18 cellular contexts compared by ENCODE assay signal in the genomic region with DNA sequence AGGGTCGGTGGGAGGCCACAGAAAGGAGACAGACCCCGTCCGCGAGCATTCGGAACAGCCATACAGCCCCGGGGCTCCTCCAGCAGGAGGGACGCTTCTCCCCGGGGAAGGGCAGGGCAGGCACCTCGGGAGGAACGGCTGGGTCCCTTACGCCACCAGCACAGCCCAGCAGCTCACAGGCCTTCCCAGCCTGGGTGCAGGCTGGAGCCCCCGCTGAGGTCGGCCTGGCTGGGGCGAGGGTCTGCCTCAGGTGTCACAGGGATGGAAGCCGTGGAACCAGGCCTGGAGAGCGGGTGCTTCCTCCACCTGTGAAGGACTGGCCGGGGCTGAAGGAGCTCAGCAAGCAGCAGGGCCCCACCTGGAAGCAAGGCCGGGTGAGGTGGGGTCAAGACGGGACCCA.
DNase-seq lines count a peak whose midpoint lies in the region; ATAC-seq, FAIRE-seq and TF ChIP-seq lines count a peak whose summit lies in the region.
"Had no signal": no experiment of that assay in that cellular context is flagged by ENCODE, and none has a peak within 500 bp of the region (broad histone marks: within the 10 kb centered on the region; RNA-seq: fewer than 3 reads in every experiment).

No MANE protein-coding gene starts in this region.

- TF ChIP-seq CTCF in HEK293 (tag by site-specific recombination; IDR thresholded peaks at IDR 0.05), result no peak
- no peak for TF ChIP-seq CTCF in kidney (IDR thresholded peaks at IDR 0.05; ENCODE audit: borderline replicate concordance, extremely low read depth, insufficient read depth)

- H3K4me1 Mint-ChIP-seq in activated naive CD8-positive, alpha-beta T cell treated with anti-CD3 and anti-CD28 coated beads, Interleukin-2, amount 10 ng/mL, durations not matched to agents 7 days and 5 days, result no peaks in the 10 kb centered on the region
- H3K4me1 Mint-ChIP-seq in activated naive CD8-positive, alpha-beta T cell treated with anti-CD3 and anti-CD28 coated beads, Interleukin-2, amount 50 U/mL, for 24 hours, result no peaks in the 10 kb centered on the region

- CTCF ChIA-PET in HEK293 (lab: Yijun Ruan, JAX), result no interaction called here

- H3K36me3 ChIP-seq in HEK293 (ENCODE audit: control insufficient read depth in 2 of 2, insufficient read depth in 1 of 2, low read length in 2 of 2), result no peaks in the 10 kb centered on the region
- H3K36me3 ChIP-seq in kidney (ENCODE audit: control insufficient read depth in 1 of 2, insufficient read depth in 2 of 2, low read length in 2 of 2), result no peaks in the 10 kb centered on the region
- H3K36me3 ChIP-seq: BLaER1 treated with 17β-estradiol and CSF1 and Interleukin-3, amounts not matched to agents 10 nM and 100 nM had no signal

- no peaks in the 10 kb centered on the region for H3K36me3 Mint-ChIP-seq in activated naive CD8-positive, alpha-beta T cell treated with anti-CD3 and anti-CD28 coated beads, Interleukin-2, amount 10 ng/mL, durations not matched to agents 7 days and 5 days
- H3K36me3 Mint-ChIP-seq in activated naive CD8-positive, alpha-beta T cell treated with anti-CD3 and anti-CD28 coated beads, Interleukin-2, amount 50 U/mL, for 24 hours (ENCODE audit: low read depth), result no peaks in the 10 kb centered on the region

- H3K27ac Mint-ChIP-seq in activated naive CD8-positive, alpha-beta T cell treated with anti-CD3 and anti-CD28 coated beads, Interleukin-2, amount 10 ng/mL, durations not matched to agents 7 days and 5 days, result no peak overlapping the region
- no peak overlapping the region for H3K27ac Mint-ChIP-seq in activated naive CD8-positive, alpha-beta T cell treated with anti-CD3 and anti-CD28 coated beads, Interleukin-2, amount 50 U/mL, for 24 hours
- H3K27ac Mint-ChIP-seq: CD4-positive, alpha-beta T cell had no signal

- no peaks in the 10 kb centered on the region for H3K9me3 Mint-ChIP-seq in activated naive CD8-positive, alpha-beta T cell treated with anti-CD3 and anti-CD28 coated beads, Interleukin-2, amount 10 ng/mL, durations not matched to agents 7 days and 5 days
- no peaks in the 10 kb centered on the region for H3K9me3 Mint-ChIP-seq in activated naive CD8-positive, alpha-beta T cell treated with anti-CD3 and anti-CD28 coated beads, Interleukin-2, amount 50 U/mL, for 24 hours
- H3K9me3 Mint-ChIP-seq: CD4-positive, alpha-beta T cell had no signal

- FAIRE-seq in kidney (lab: Jason Lieb, UNC), result no peak
- FAIRE-seq: GM12878, GM18507 had no signal

- H3K9me3 ChIP-seq in HEK293 (ENCODE audit: control insufficient read depth, insufficient read depth, low read depth, low read length), result no peaks in the 10 kb centered on the region
- no peaks in the 10 kb centered on the region for H3K9me3 ChIP-seq in kidney (ENCODE audit: control insufficient read depth in 1 of 2, low read length in 2 of 2)
- H3K9me3 ChIP-seq: BLaER1 treated with 17β-estradiol and CSF1 and Interleukin-3, amounts not matched to agents 10 nM and 100 nM had no signal

- no peak overlapping the region for H3K27ac ChIP-seq in HEK293 (ENCODE audit: extremely low read depth, low read depth, low read length)
- no peak overlapping the region for H3K27ac ChIP-seq in kidney (ENCODE audit: low read depth in 2 of 2, low read length in 2 of 2)
- no peak overlapping the region for H3K27ac ChIP-seq in caudate nucleus (ENCODE audit: low read depth, low read length)
- H3K27ac ChIP-seq: 22Rv1; BLaER1 treated with 17β-estradiol and CSF1 and Interleukin-3, amounts not matched to agents 10 nM and 100 nM had no signal

- H3K9ac ChIP-seq in kidney (ENCODE audit: low read length in 2 of 2), result no peak overlapping the region
- H3K9ac ChIP-seq: BLaER1 treated with 17β-estradiol and CSF1 and Interleukin-3, amounts not matched to agents 10 nM and 100 nM had no signal

- H3K4me1 ChIP-seq in HEK293 (ENCODE audit: control insufficient read depth, insufficient read depth, low read length), result no peaks in the 10 kb centered on the region
- H3K4me1 ChIP-seq in kidney (ENCODE audit: control insufficient read depth in 1 of 2, insufficient read depth in 1 of 2, low read depth in 1 of 2, low read length in 2 of 2), result no peaks in the 10 kb centered on the region

- intact Hi-C loops in kidney (cut with DNase I) (no loop called here), posterior vena cava (cut with DNase I) (no loop called here)

- no peak overlapping the region for H3K4me3 Mint-ChIP-seq in activated naive CD8-positive, alpha-beta T cell treated with anti-CD3 and anti-CD28 coated beads, Interleukin-2, amount 10 ng/mL, durations not matched to agents 7 days and 5 days
- H3K4me3 Mint-ChIP-seq in activated naive CD8-positive, alpha-beta T cell treated with anti-CD3 and anti-CD28 coated beads, Interleukin-2, amount 50 U/mL, for 24 hours, result no peak overlapping the region
- H3K4me3 Mint-ChIP-seq: CD4-positive, alpha-beta T cell had no signal

- DNase-seq in activated naive CD8-positive, alpha-beta T cell treated with anti-CD3 and anti-CD28 coated beads, Interleukin-2, amount 10 ng/mL, durations not matched to agents 7 days and 5 days, result peak; percentile 20
- DNase-seq in activated naive CD8-positive, alpha-beta T cell treated with anti-CD3 and anti-CD28 coated beads, Interleukin-2, amount 50 U/mL, for 24 hours, result no peak
- DNase-seq in kidney (peak; percentile 57), posterior vena cava (ENCODE audit: low spot score) (peak; percentile 59), caudate nucleus (lab: John Stamatoyannopoulos, UW) (no peak), NCI-H1694 (lab: John Stamatoyannopoulos, UW) (no peak), NCI-H2107 treated with DMSO at 0.1 percent for 48 hours (lab: John Stamatoyannopoulos, UW; ENCODE audit: unreplicated experiment) (no peak)
- DNase-seq: AML-193; Calu3; CD4-positive, alpha-beta T cell; DMS 273 treated with DMSO at 0.1 percent for 48 hours; GOT3 had no signal

- H3K27me3 Mint-ChIP-seq in activated naive CD8-positive, alpha-beta T cell treated with anti-CD3 and anti-CD28 coated beads, Interleukin-2, amount 10 ng/mL, durations not matched to agents 7 days and 5 days, result no peaks in the 10 kb centered on the region
- no peaks in the 10 kb centered on the region for H3K27me3 Mint-ChIP-seq in activated naive CD8-positive, alpha-beta T cell treated with anti-CD3 and anti-CD28 coated beads, Interleukin-2, amount 50 U/mL, for 24 hours
- H3K27me3 Mint-ChIP-seq: CD4-positive, alpha-beta T cell had no signal

- POLR2A ChIA-PET in activated naive CD8-positive, alpha-beta T cell treated with anti-CD3 and anti-CD28 coated beads, Interleukin-2, amount 10 ng/mL, durations not matched to agents 7 days and 5 days (lab: Charles Lee), result no interaction called here
- POLR2A ChIA-PET in HEK293 (lab: Yijun Ruan, JAX), result no interaction called here

- no peak overlapping the region for H3K4me3 ChIP-seq in HEK293 (ENCODE audit: low read depth, low read length)
- H3K4me3 ChIP-seq in kidney (ENCODE audit: low read length in 2 of 2), result no peak overlapping the region
- H3K4me3 ChIP-seq: BLaER1 treated with 17β-estradiol and CSF1 and Interleukin-3, amounts not matched to agents 10 nM and 100 nM; GM12878 had no signal

- no peak for ATAC-seq in activated naive CD8-positive, alpha-beta T cell treated with anti-CD3 and anti-CD28 coated beads, Interleukin-2, amount 10 ng/mL, durations not matched to agents 7 days and 5 days (ENCODE audit: low read depth)
- no peak for ATAC-seq in activated naive CD8-positive, alpha-beta T cell treated with anti-CD3 and anti-CD28 coated beads, Interleukin-2, amount 50 U/mL, for 24 hours
- ATAC-seq: GM12878, HCT116 had no signal

TF ChIP-seq in HEK293, 187 proteins besides CTCF, POLR2A, EP300 and RAD21:
- TF ChIP-seq ZNF24 (tag by site-specific recombination; IDR thresholded peaks at IDR 0.05), result no peak
- TF ChIP-seq ZNF37A (tag by site-specific recombination; IDR thresholded peaks at IDR 0.05), result no peak
- TF ChIP-seq ZIC2 (tag by site-specific recombination; IDR thresholded peaks at IDR 0.05), result peak; percentile 63
- no peak for TF ChIP-seq ZNF10 (tag by site-specific recombination; IDR thresholded peaks at IDR 0.05)
- no peak for TF ChIP-seq ZNF148 (tag by site-specific recombination; IDR thresholded peaks at IDR 0.05; ENCODE audit: borderline replicate concordance)

Comparison
In these comparisons a context has a peak if more than half of its experiments do, and no peak if none do; other contexts are left out.
1. DNase-seq: peak in activated naive CD8-positive, alpha-beta T cell treated with anti-CD3 and anti-CD28 coated beads, Interleukin-2, amount 10 ng/mL, durations not matched to agents 7 days and 5 days (single experiment), kidney (single experiment) and posterior vena cava (single experiment); none in activated naive CD8-positive, alpha-beta T cell treated with anti-CD3 and anti-CD28 coated beads, Interleukin-2, amount 50 U/mL, for 24 hours (single experiment), caudate nucleus (0 of 61), NCI-H1694 (single experiment) and NCI-H2107 treated with DMSO at 0.1 percent for 48 hours (single experiment).